Comparison of ENCODE assay signal across 20 cellular contexts in the genomic region with DNA sequence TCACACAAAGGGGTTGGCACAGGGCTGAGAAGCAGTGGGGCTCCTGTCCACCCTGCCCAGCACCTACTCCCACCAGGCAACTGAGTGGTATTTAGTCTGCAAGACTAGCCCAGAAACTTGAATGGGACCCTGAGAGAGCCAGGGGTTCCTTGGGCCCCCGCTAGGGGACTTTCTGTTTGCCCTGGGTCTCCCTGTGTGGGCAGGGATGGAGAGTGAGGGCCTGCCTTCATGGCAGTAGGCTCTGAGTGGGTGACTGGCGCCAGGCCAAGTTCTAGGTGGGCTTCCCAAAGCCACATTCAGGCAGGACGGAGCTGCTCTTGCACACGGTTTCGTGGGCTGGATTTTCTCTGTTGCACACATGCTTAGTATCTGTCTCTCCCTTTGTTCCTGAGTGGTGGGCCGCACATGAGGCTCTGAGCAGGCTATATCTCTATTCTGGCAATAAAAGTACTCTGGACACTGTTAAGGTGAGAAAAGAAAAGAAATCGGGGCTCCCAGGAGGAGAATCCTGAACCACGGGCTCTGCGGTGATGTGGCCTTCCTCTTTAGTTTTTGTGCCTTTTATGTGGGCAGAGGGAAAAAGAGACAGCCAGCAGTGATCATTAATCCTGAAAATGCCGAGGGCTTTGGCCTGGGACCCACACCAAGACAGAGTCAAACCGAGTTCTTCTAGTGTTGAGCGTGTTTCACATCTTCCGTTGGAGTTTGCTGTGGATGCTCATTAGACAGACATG. TPM values are rescaled to one million over a fixed set of nuclear protein-coding genes. Genes with fewer than 3 reads are reported as not detected.
A peak's percentile ranks its signal among the peaks of the same experiment; 100 is the strongest.
DNase-seq lines count a peak whose midpoint lies in the region; ATAC-seq and TF ChIP-seq lines count a peak whose summit lies in the region.
"Had no signal": no experiment of that assay in that cellular context is flagged by ENCODE, and none has a peak within 500 bp of the region (broad histone marks: within the 10 kb centered on the region; RNA-seq: fewer than 3 reads in every experiment).

No MANE protein-coding gene starts in this region.

- ATAC-seq in memory B cell (ENCODE audit: low read depth), result no peak
- no peak for ATAC-seq in GM21526 (IDR thresholded peaks at IDR 0.05; ENCODE audit: low FRiP score, unreplicated experiment)
- ATAC-seq in HG03175 (IDR thresholded peaks at IDR 0.05; ENCODE audit: unreplicated experiment), result no peak
- ATAC-seq: psoas muscle had no signal

- H3K27ac ChIP-seq in vagina, result no peak overlapping the region
- H3K27ac ChIP-seq: psoas muscle, VCaP had no signal

- no peak overlapping the region for H3K4me3 Mint-ChIP-seq in activated T-helper 1 cell treated with anti-CD3 and anti-CD28 coated beads, Interleukin-12 subunit alpha, Interleukin-12 subunit beta, Interleukin-2, Interleukin-4 antibody, amounts not matched to agents 30 ng/mL and 10 ng/mL and 1 ng/mL, durations not matched to agents 14 hours and 24 hours and 36 hours
- no peak overlapping the region for H3K4me3 Mint-ChIP-seq in memory B cell
- H3K4me3 Mint-ChIP-seq: B cell, brain had no signal

- peaks cover 8% of the 10 kb centered on the region for H3K9me3 Mint-ChIP-seq in activated T-helper 1 cell treated with anti-CD3 and anti-CD28 coated beads, Interleukin-12 subunit alpha, Interleukin-12 subunit beta, Interleukin-2, Interleukin-4 antibody, amounts not matched to agents 30 ng/mL and 10 ng/mL and 1 ng/mL, durations not matched to agents 14 hours and 24 hours and 36 hours
- peaks cover 4% of the 10 kb centered on the region for H3K9me3 Mint-ChIP-seq in memory B cell

- no peak for TF ChIP-seq POLR2A in vagina (IDR thresholded peaks at IDR 0.05)

- peak overlapping the region; percentile 83 for H3K27ac Mint-ChIP-seq in activated T-helper 1 cell treated with anti-CD3 and anti-CD28 coated beads, Interleukin-12 subunit alpha, Interleukin-12 subunit beta, Interleukin-2, Interleukin-4 antibody, amounts not matched to agents 30 ng/mL and 10 ng/mL and 1 ng/mL, durations not matched to agents 14 hours and 24 hours and 36 hours
- peak overlapping the region; percentile 22 for H3K27ac Mint-ChIP-seq in memory B cell
- H3K27ac Mint-ChIP-seq: B cell, brain had no signal

- H3K36me3 ChIP-seq in vagina, result no peaks in the 10 kb centered on the region
- H3K36me3 ChIP-seq: left lung, upper lobe of left lung had no signal

- H3K27me3 Mint-ChIP-seq in activated T-helper 1 cell treated with anti-CD3 and anti-CD28 coated beads, Interleukin-12 subunit alpha, Interleukin-12 subunit beta, Interleukin-2, Interleukin-4 antibody, amounts not matched to agents 30 ng/mL and 10 ng/mL and 1 ng/mL, durations not matched to agents 14 hours and 24 hours and 36 hours (ENCODE audit: insufficient read depth), result no peaks in the 10 kb centered on the region
- H3K27me3 Mint-ChIP-seq in memory B cell, result no peaks in the 10 kb centered on the region
- H3K27me3 Mint-ChIP-seq: B cell had no signal

- peak; percentile 18 to 23 for DNase-seq in stimulated activated CD4-positive, alpha-beta T cell treated with anti-CD3 and anti-CD28 coated beads, Interleukin-2, amount 100 ng/mL, for 24 hours
- DNase-seq in stimulated activated CD4-positive, alpha-beta T cell treated with anti-CD3 and anti-CD28 coated beads, Interleukin-1b, Interleukin-23, amount 100 ng/mL, for 48 hours, result no peak
- DNase-seq in activated T-helper 1 cell treated with anti-CD3 and anti-CD28 coated beads, Interleukin-12 subunit alpha, Interleukin-12 subunit beta, Interleukin-2, Interleukin-4 antibody, amounts not matched to agents 30 ng/mL and 10 ng/mL and 1 ng/mL, durations not matched to agents 14 hours and 24 hours and 36 hours (ENCODE audit: low spot score), result no peak
- DNase-seq in memory B cell (ENCODE audit: low spot score in 2 of 2) (no peak), vagina (ENCODE audit: extremely low spot score in 2 of 2) (peak; percentile 25 to 84), foreskin fibroblast (no peak)
- DNase-seq: effector CD8-positive, alpha-beta T cell; hypothalamus; left lung; NCI-H1930; NCI-H524; psoas muscle; upper lobe of left lung had no signal

- H3K4me1 Mint-ChIP-seq in activated T-helper 1 cell treated with anti-CD3 and anti-CD28 coated beads, Interleukin-12 subunit alpha, Interleukin-12 subunit beta, Interleukin-2, Interleukin-4 antibody, amounts not matched to agents 30 ng/mL and 10 ng/mL and 1 ng/mL, durations not matched to agents 14 hours and 24 hours and 36 hours (ENCODE audit: low read depth), result peaks cover 85% of the 10 kb centered on the region
- peaks cover 37% of the 10 kb centered on the region for H3K4me1 Mint-ChIP-seq in memory B cell
- H3K4me1 Mint-ChIP-seq: brain had no signal

- intact Hi-C loops in activated T-helper 1 cell treated with anti-CD3 and anti-CD28 coated beads, Interleukin-12 subunit alpha, Interleukin-12 subunit beta, Interleukin-2, Interleukin-4 antibody, amounts not matched to agents 30 ng/mL and 10 ng/mL and 1 ng/mL, durations not matched to agents 14 hours and 24 hours and 36 hours (cut with micrococcal nuclease), result no loop called here
- intact Hi-C loops in vagina (cut with DNase I), result no loop called here

- no peak overlapping the region for H3K4me3 ChIP-seq in vagina
- H3K4me3 ChIP-seq in foreskin fibroblast (ENCODE audit: low read depth in 1 of 2, low read length in 2 of 2), result no peak overlapping the region
- H3K4me3 ChIP-seq: left lung, psoas muscle, upper lobe of left lung had no signal

- no peaks in the 10 kb centered on the region for H3K27me3 ChIP-seq in vagina
- H3K27me3 ChIP-seq: left lung, upper lobe of left lung had no signal

- peaks cover 83% of the 10 kb centered on the region for H3K36me3 Mint-ChIP-seq in activated T-helper 1 cell treated with anti-CD3 and anti-CD28 coated beads, Interleukin-12 subunit alpha, Interleukin-12 subunit beta, Interleukin-2, Interleukin-4 antibody, amounts not matched to agents 30 ng/mL and 10 ng/mL and 1 ng/mL, durations not matched to agents 14 hours and 24 hours and 36 hours (ENCODE audit: low read depth)
- peaks cover 15% of the 10 kb centered on the region for H3K36me3 Mint-ChIP-seq in memory B cell
- H3K36me3 Mint-ChIP-seq: brain had no signal

- H3K4me1 ChIP-seq in vagina, result no peaks in the 10 kb centered on the region
- H3K4me1 ChIP-seq: psoas muscle had no signal

- H3K9me3 ChIP-seq in vagina, result no peaks in the 10 kb centered on the region

- no peak for TF ChIP-seq CTCF in vagina (IDR thresholded peaks at IDR 0.05)
- no peak for TF ChIP-seq CTCF in foreskin fibroblast (IDR thresholded peaks at IDR 0.05; ENCODE audit: low read depth, low read length)

RNA-seq across cellular contexts. Expression of a gene that starts 26.9 kb away (rescaled TPM):
- total RNA-seq in activated T-helper 1 cell treated with anti-CD3 and anti-CD28 coated beads, Interleukin-12 subunit alpha, Interleukin-12 subunit beta, Interleukin-2, Interleukin-4 antibody, amounts not matched to agents 30 ng/mL and 10 ng/mL and 1 ng/mL, durations not matched to agents 14 hours and 24 hours and 36 hours, result 1,237 and 1,254 TPM in 2 replicates
- total RNA-seq in vagina, result not detected
- total RNA-seq: MCF 10A, myocyte had no signal

RNA-seq across cellular contexts. Expression of a gene that starts 53.6 kb away (rescaled TPM):
- 265 and 283 TPM in 2 replicates for total RNA-seq in activated T-helper 1 cell treated with anti-CD3 and anti-CD28 coated beads, Interleukin-12 subunit alpha, Interleukin-12 subunit beta, Interleukin-2, Interleukin-4 antibody, amounts not matched to agents 30 ng/mL and 10 ng/mL and 1 ng/mL, durations not matched to agents 14 hours and 24 hours and 36 hours
- 50.6 TPM for total RNA-seq in vagina

RNA-seq across cellular contexts. Expression of a gene that starts 57.9 kb away (rescaled TPM):
- 23.4 and 24.4 TPM in 2 replicates for total RNA-seq in activated T-helper 1 cell treated with anti-CD3 and anti-CD28 coated beads, Interleukin-12 subunit alpha, Interleukin-12 subunit beta, Interleukin-2, Interleukin-4 antibody, amounts not matched to agents 30 ng/mL and 10 ng/mL and 1 ng/mL, durations not matched to agents 14 hours and 24 hours and 36 hours
- total RNA-seq in vagina, result 41.0 TPM

Comparison
In these comparisons a context has a peak if more than half of its experiments do, and no peak if none do; other contexts are left out.
1. DNase-seq: peak in stimulated activated CD4-positive, alpha-beta T cell treated with anti-CD3 and anti-CD28 coated beads, Interleukin-2, amount 100 ng/mL, for 24 hours (2 of 2) and vagina (2 of 2); none in stimulated activated CD4-positive, alpha-beta T cell treated with anti-CD3 and anti-CD28 coated beads, Interleukin-1b, Interleukin-23, amount 100 ng/mL, for 48 hours (single experiment), activated T-helper 1 cell treated with anti-CD3 and anti-CD28 coated beads, Interleukin-12 subunit alpha, Interleukin-12 subunit beta, Interleukin-2, Interleukin-4 antibody, amounts not matched to agents 30 ng/mL and 10 ng/mL and 1 ng/mL, durations not matched to agents 14 hours and 24 hours and 36 hours (single experiment), memory B cell (0 of 2) and foreskin fibroblast (0 of 2).
2. RNA of a gene that starts 26.9 kb away (total RNA-seq): 1,237 to 1,254 TPM in activated T-helper 1 cell treated with anti-CD3 and anti-CD28 coated beads, Interleukin-12 subunit alpha, Interleukin-12 subunit beta, Interleukin-2, Interleukin-4 antibody, amounts not matched to agents 30 ng/mL and 10 ng/mL and 1 ng/mL, durations not matched to agents 14 hours and 24 hours and 36 hours; not detected in vagina (single experiment); every median in the first group is over 1,000 times any median in the second.